ENCODE assay signal across 12 cellular contexts in the genomic region with DNA sequence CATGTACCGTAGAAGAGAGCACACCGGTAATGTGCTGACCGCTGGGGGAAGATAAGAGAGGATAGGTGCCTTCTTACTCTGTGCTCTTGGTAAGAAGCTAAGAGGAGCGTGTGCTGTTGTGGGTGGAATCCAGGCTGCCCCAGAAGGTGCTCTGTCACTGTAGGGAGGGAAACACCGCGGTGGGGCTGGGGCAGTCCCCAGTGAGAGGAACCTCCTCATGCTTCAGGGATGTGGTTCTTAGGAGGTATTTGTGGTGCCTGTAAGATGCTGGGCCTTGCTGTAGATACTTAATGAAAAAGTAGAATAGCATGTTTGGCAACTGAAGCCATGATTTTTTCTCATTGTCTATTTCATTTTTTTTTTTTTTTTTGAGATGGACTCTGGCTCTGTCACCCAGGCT. TPM values are rescaled to one million over a fixed set of nuclear protein-coding genes. Genes with fewer than 3 reads are reported as not detected.
A peak's percentile ranks its signal among the peaks of the same experiment; 100 is the strongest.
DNase-seq lines count a peak whose midpoint lies in the region; ATAC-seq lines count a peak whose summit lies in the region.
"Had no signal": no experiment of that assay in that cellular context is flagged by ENCODE, and none has a peak within 500 bp of the region (broad histone marks: within the 10 kb centered on the region; RNA-seq: fewer than 3 reads in every experiment).

No MANE protein-coding gene starts in this region.

- H3K27ac ChIP-seq in mesenchymal stem cell (ENCODE audit: low read length, poor library complexity, severe bottlenecking) = no peak overlapping the region
- H3K27ac ChIP-seq: hepatocyte had no signal

- H3K18ac ChIP-seq in mesenchymal stem cell (ENCODE audit: low read depth in 1 of 2, low read length in 2 of 2) = peak overlapping the region; percentile 14 to 93

- no peak overlapping the region for H3K4me2 ChIP-seq in mesenchymal stem cell (ENCODE audit: low read length, poor library complexity, severe bottlenecking)

- no peak overlapping the region for H2AK5ac ChIP-seq in mesenchymal stem cell (ENCODE audit: low read length, severe bottlenecking)

- no peak overlapping the region for H3K9ac ChIP-seq in mesenchymal stem cell (ENCODE audit: low read length)

- no peak overlapping the region for H2AFZ ChIP-seq in mesenchymal stem cell (ENCODE audit: low read depth, low read length)
- H2AFZ ChIP-seq: hepatocyte had no signal

- no peaks in the 10 kb centered on the region for H3K9me3 ChIP-seq in mesenchymal stem cell (ENCODE audit: control insufficient read depth, low read length)

- peak overlapping the region in 1 of 2 experiments; percentile 96 for H3K14ac ChIP-seq in mesenchymal stem cell (ENCODE audit: low read length in 2 of 2)

- no peak overlapping the region for H2BK15ac ChIP-seq in mesenchymal stem cell (ENCODE audit: low read depth, poor library complexity, severe bottlenecking)

- H3K4ac ChIP-seq in mesenchymal stem cell (ENCODE audit: low read depth in 1 of 2, low read length in 2 of 2) = peak overlapping the region in 1 of 2 experiments; percentile 79

- in situ Hi-C loops in ACHN (cut with HindIII; ENCODE audit: low pct_ligation_motif_present, low pct_unique_long_range_greater_than_20kb, low sequenced_read_pairs) = no loop called here

- H3K4me1 ChIP-seq in mesenchymal stem cell (ENCODE audit: control insufficient read depth, insufficient read depth, low read depth, low read length) = peaks cover 2% of the 10 kb centered on the region

- H3K79me1 ChIP-seq in mesenchymal stem cell (replicated peaks; ENCODE audit: low read length, poor library complexity, severe bottlenecking) = peaks cover 6% of the 10 kb centered on the region

- peak overlapping the region; percentile 8 for H4K8ac ChIP-seq in mesenchymal stem cell (ENCODE audit: low read length)

- WGBS in mesenchymal stem cell = 90% methylated on average over 6 of the region's 6 CpGs

- H2BK12ac ChIP-seq in mesenchymal stem cell (ENCODE audit: low read length in 2 of 2) = peak overlapping the region; percentile 14 to 98

- ATAC-seq in GM18858 (IDR thresholded peaks at IDR 0.05; ENCODE audit: unreplicated experiment) = peak; percentile 85
- ATAC-seq in GM21381 (IDR thresholded peaks at IDR 0.05; ENCODE audit: unreplicated experiment) = peak; percentile 80
- peak; percentile 82 for ATAC-seq in HG03280 (IDR thresholded peaks at IDR 0.05; ENCODE audit: unreplicated experiment)

- no peaks in the 10 kb centered on the region for H3K27me3 ChIP-seq in mesenchymal stem cell (ENCODE audit: control insufficient read depth in 1 of 2, insufficient read depth in 1 of 2, low read length in 2 of 2)
- H3K27me3 ChIP-seq: hepatocyte had no signal

- H3K4me3 ChIP-seq in mesenchymal stem cell (ENCODE audit: insufficient read depth in 1 of 2, low read depth in 1 of 2, low read length in 2 of 2) = no peak overlapping the region
- H3K4me3 ChIP-seq: hepatocyte had no signal

- no peak overlapping the region for H2BK120ac ChIP-seq in mesenchymal stem cell (ENCODE audit: low read depth, low read length)

- DNase-seq in mesenchymal stem cell (peak; percentile 25), ACHN (no peak), DMS53 (lab: John Stamatoyannopoulos, UW) (no peak), NCI-H748 (lab: John Stamatoyannopoulos, UW; ENCODE audit: unreplicated experiment) (no peak), SIG-M5 treated with dmso at 0.1 percent for 504 hours (lab: John Stamatoyannopoulos, UW; ENCODE audit: unreplicated experiment) (no peak)
- DNase-seq: caudate nucleus, NCI-H524, occipital lobe had no signal

- H2BK5ac ChIP-seq in mesenchymal stem cell (ENCODE audit: low read depth, low read length, poor library complexity, severe bottlenecking) = no peak overlapping the region

- H4K91ac ChIP-seq in mesenchymal stem cell (ENCODE audit: low read length) = peak overlapping the region; percentile 74

- H3K23ac ChIP-seq in mesenchymal stem cell (ENCODE audit: low read length in 2 of 2) = peak overlapping the region in 1 of 2 experiments; percentile 43

- peaks cover 0 to 16% of the 10 kb centered on the region in 2 experiments for H3K36me3 ChIP-seq in mesenchymal stem cell (ENCODE audit: control insufficient read depth in 1 of 2, insufficient read depth in 2 of 2, low read depth in 1 of 2, low read length in 2 of 2)

RNA-seq across cellular contexts. Expression of gene COLEC11, which starts 1.1 kb away (rescaled TPM):
- 54.5 TPM for polyA plus RNA-seq in mesenchymal stem cell (2013, experiment 1 of 2)
- 53.6 TPM for polyA plus RNA-seq in mesenchymal stem cell (2013, experiment 2 of 2)

RNA-seq across cellular contexts. Expression of gene RPS7, which starts 20.9 kb away (rescaled TPM):
- polyA plus RNA-seq in mesenchymal stem cell (2013, experiment 1 of 2) = 4,758 TPM
- 4,603 TPM for polyA plus RNA-seq in mesenchymal stem cell (2013, experiment 2 of 2)

RNA-seq across cellular contexts. Expression of gene RNASEH1, which starts 37.9 kb away (rescaled TPM):
- 28.0 TPM for polyA plus RNA-seq in mesenchymal stem cell (2013, experiment 1 of 2)
- 28.9 TPM for polyA plus RNA-seq in mesenchymal stem cell (2013, experiment 2 of 2)
